ENCODE assay signal across 12 cellular contexts in genomic region chr13:28329395-28330158, GRCh38.
DNase-seq lines count a peak whose midpoint lies in the region; ATAC-seq and TF ChIP-seq lines count a peak whose summit lies in the region.
"Had no signal": no experiment of that assay in that cellular context is flagged by ENCODE, and none has a peak within 500 bp of the region (broad histone marks: within the 10 kb centered on the region; RNA-seq: fewer than 3 reads in every experiment).

No MANE protein-coding gene starts in this region.

- no peaks in the 10 kb centered on the region for H3K27me3 ChIP-seq in lung (ENCODE audit: control insufficient read depth, insufficient read depth)

- no peak overlapping the region for H3K27ac ChIP-seq in lung (ENCODE audit: low read depth in 1 of 2, low read length in 1 of 2)

- ATAC-seq in stimulated activated naive CD8-positive, alpha-beta T cell treated with anti-CD3 and anti-CD28 coated beads, Interleukin-15, amount 100 ng/mL, for 72 hours: no peak
- ATAC-seq in stimulated activated naive CD8-positive, alpha-beta T cell treated with anti-CD3 and anti-CD28 coated beads, Interleukin-15, Interleukin-2, amounts not matched to agents 100 U/mL and 50 U/mL, for 24 hours: no peak
- ATAC-seq in lung (ENCODE audit: insufficient read depth, low FRiP score): peak; percentile 80
- no peak for ATAC-seq in GM21526 (IDR thresholded peaks at IDR 0.05; ENCODE audit: low FRiP score, unreplicated experiment)
- no peak for ATAC-seq in GM18498 (IDR thresholded peaks at IDR 0.05; ENCODE audit: unreplicated experiment)

- no peaks in the 10 kb centered on the region for H3K9me3 Mint-ChIP-seq in stimulated activated naive CD8-positive, alpha-beta T cell treated with anti-CD3 and anti-CD28 coated beads, Interleukin-15, amount 100 ng/mL, for 72 hours

- no peak overlapping the region for H3K4me3 Mint-ChIP-seq in stimulated activated naive CD8-positive, alpha-beta T cell treated with anti-CD3 and anti-CD28 coated beads, Interleukin-15, amount 100 ng/mL, for 72 hours

- 56 to 64% methylated on average over 17 of the region's 17 CpGs for WGBS in lung, 2 donors

- no peaks in the 10 kb centered on the region for H3K36me3 ChIP-seq in lung (ENCODE audit: control insufficient read depth in 2 of 2, insufficient read depth in 2 of 2, low read length in 2 of 2)

- no peaks in the 10 kb centered on the region for H3K27me3 Mint-ChIP-seq in stimulated activated naive CD8-positive, alpha-beta T cell treated with anti-CD3 and anti-CD28 coated beads, Interleukin-15, amount 100 ng/mL, for 72 hours

- peaks cover 5 to 9% of the 10 kb centered on the region in 2 donors for H3K4me1 ChIP-seq in lung (ENCODE audit: control insufficient read depth in 2 of 2, insufficient read depth in 2 of 2, low read length in 2 of 2)

- H3K4me1 Mint-ChIP-seq in stimulated activated naive CD8-positive, alpha-beta T cell treated with anti-CD3 and anti-CD28 coated beads, Interleukin-15, amount 100 ng/mL, for 72 hours: no peaks in the 10 kb centered on the region

- no peaks in the 10 kb centered on the region for H3K9me3 ChIP-seq in lung (ENCODE audit: control insufficient read depth in 2 of 2, insufficient read depth in 1 of 2, low read length in 1 of 2)

- H3K4me3 ChIP-seq in epithelial cell of esophagus (ENCODE audit: low read length): no peak overlapping the region
- H3K4me3 ChIP-seq in lung: no peak overlapping the region

- TF ChIP-seq CTCF in epithelial cell of esophagus (IDR thresholded peaks at IDR 0.05; ENCODE audit: insufficient read depth, low read depth, low read length, missing control alignments) (no peak), lung (IDR thresholded peaks at IDR 0.05; ENCODE audit: control extremely low read depth, extremely low read depth) (no peak)

- peak overlapping the region; percentile 53 to 59 for H3K27ac Mint-ChIP-seq in stimulated activated naive CD8-positive, alpha-beta T cell treated with anti-CD3 and anti-CD28 coated beads, Interleukin-15, amount 100 ng/mL, for 72 hours

- no peak for DNase-seq in stimulated activated naive CD8-positive, alpha-beta T cell treated with anti-CD3 and anti-CD28 coated beads, Interleukin-15, amount 100 ng/mL, for 72 hours
- DNase-seq in stimulated activated naive CD8-positive, alpha-beta T cell treated with anti-CD3 and anti-CD28 coated beads, Interleukin-15, Interleukin-2, amounts not matched to agents 100 U/mL and 50 U/mL, for 24 hours: no peak
- DNase-seq in epithelial cell of esophagus (ENCODE audit: low read depth): peak; percentile 7
- peak; percentile 48 for DNase-seq in lung (ENCODE audit: low spot score)
- no peak for DNase-seq in DMS153 (lab: John Stamatoyannopoulos, UW)
- DNase-seq in NCI-H1694 treated with DMSO at 0.1 percent for 48 hours (lab: John Stamatoyannopoulos, UW): no peak
- DNase-seq: ACHN; activated CD4-positive, CD25-positive, alpha-beta regulatory T cell; activated effector memory CD4-positive, alpha-beta T cell treated with anti-CD3 and anti-CD28 coated beads, Interleukin-2, amount 50 U/mL, for 16 hours; NCI-H2081 treated with DMSO at 0.1 percent for 48 hours had no signal

Comparison
In these comparisons a context has a peak if more than half of its experiments do, and no peak if none do; other contexts are left out.
1. DNase-seq: peak in epithelial cell of esophagus (single experiment) and lung (single experiment); none in stimulated activated naive CD8-positive, alpha-beta T cell treated with anti-CD3 and anti-CD28 coated beads, Interleukin-15, amount 100 ng/mL, for 72 hours (0 of 2), stimulated activated naive CD8-positive, alpha-beta T cell treated with anti-CD3 and anti-CD28 coated beads, Interleukin-15, Interleukin-2, amounts not matched to agents 100 U/mL and 50 U/mL, for 24 hours (single experiment), DMS153 (single experiment) and NCI-H1694 treated with DMSO at 0.1 percent for 48 hours (single experiment).